In the genomic region with DNA sequence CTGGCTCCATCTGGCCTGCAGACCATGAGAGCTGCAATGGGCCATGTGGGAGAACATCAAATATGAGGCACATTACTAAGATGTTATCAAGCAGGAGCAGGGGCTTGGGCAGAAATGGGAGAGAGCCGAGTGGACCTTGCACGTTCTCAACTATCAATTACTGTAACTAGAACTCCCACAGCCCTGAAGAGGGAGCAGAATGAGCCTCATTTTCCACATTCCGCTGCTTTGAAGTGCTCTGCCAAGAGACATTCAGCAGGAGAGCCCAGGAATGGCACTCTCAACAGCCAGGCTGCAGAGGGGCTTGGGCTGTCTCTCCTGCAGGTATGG, we compare ENCODE assay signal across 21 cellular contexts.
DNase-seq lines count a peak whose midpoint lies in the region; ATAC-seq, FAIRE-seq and TF ChIP-seq lines count a peak whose summit lies in the region.
"Had no signal": no experiment of that assay in that cellular context is flagged by ENCODE, and none has a peak within 500 bp of the region (broad histone marks: within the 10 kb centered on the region; RNA-seq: fewer than 3 reads in every experiment).

No MANE protein-coding gene starts in this region.

- H4K20me1 ChIP-seq in astrocyte (ENCODE audit: insufficient read depth, low read length), result no peaks in the 10 kb centered on the region

- H3K27me3 ChIP-seq in astrocyte (ENCODE audit: insufficient read depth, low read length), result no peaks in the 10 kb centered on the region
- no peaks in the 10 kb centered on the region for H3K27me3 ChIP-seq in left lung
- H3K27me3 ChIP-seq in ovary, result no peaks in the 10 kb centered on the region

- H3K9me3 ChIP-seq in astrocyte (ENCODE audit: insufficient read depth, low read depth, low read length), result no peaks in the 10 kb centered on the region
- H3K9me3 ChIP-seq in left lung, result peaks cover 0 to 7% of the 10 kb centered on the region in 2 donors
- peaks cover 3% of the 10 kb centered on the region for H3K9me3 ChIP-seq in mucosa of descending colon
- no peaks in the 10 kb centered on the region for H3K9me3 ChIP-seq in ovary

- TF ChIP-seq EP300 in ovary (IDR thresholded peaks at IDR 0.05), result no peak

- H3K4me3 Mint-ChIP-seq in astrocyte (ENCODE audit: unreplicated experiment), result peak overlapping the region; percentile 42
- H3K4me3 Mint-ChIP-seq: B cell; CD4-positive, alpha-beta T cell had no signal

- H3K4me3 ChIP-seq in astrocyte (ENCODE audit: insufficient read depth, low read depth, low read length) (no peak overlapping the region), left lung (no peak overlapping the region), mucosa of descending colon (no peak overlapping the region), ovary (no peak overlapping the region)

- no peak for TF ChIP-seq POLR2A in ovary (IDR thresholded peaks at IDR 0.05)

- H3K4me2 ChIP-seq in astrocyte (ENCODE audit: low read length), result no peak overlapping the region

- H3K79me2 ChIP-seq in astrocyte (ENCODE audit: insufficient read depth, low read length), result no peaks in the 10 kb centered on the region

- peaks cover 2% of the 10 kb centered on the region for H3K9me3 Mint-ChIP-seq in astrocyte (ENCODE audit: unreplicated experiment)
- H3K9me3 Mint-ChIP-seq: CD4-positive, alpha-beta T cell had no signal

- H3K36me3 Mint-ChIP-seq in astrocyte (ENCODE audit: low read depth, unreplicated experiment), result peaks cover 11% of the 10 kb centered on the region

- no peaks in the 10 kb centered on the region for H3K36me3 ChIP-seq in astrocyte (ENCODE audit: insufficient read depth, low read length)
- no peaks in the 10 kb centered on the region for H3K36me3 ChIP-seq in left lung
- no peaks in the 10 kb centered on the region for H3K36me3 ChIP-seq in mucosa of descending colon (ENCODE audit: low read depth)
- no peaks in the 10 kb centered on the region for H3K36me3 ChIP-seq in ovary

- H3K27ac ChIP-seq in astrocyte (ENCODE audit: low read depth, low read length) (no peak overlapping the region), left lung (no peak overlapping the region), ovary (no peak overlapping the region)
- H3K27ac ChIP-seq: HL-60 had no signal

- intact Hi-C loops in left lung (cut with DNase I), result no loop called here
- intact Hi-C loops in mucosa of descending colon (cut with DNase I, micrococcal nuclease), result no loop called here
- intact Hi-C loops in ovary (cut with DNase I), result no loop called here

- FAIRE-seq in HTR-8/SVneo (lab: Jason Lieb, UNC) (peak; percentile 13), astrocyte (lab: Jason Lieb, UNC) (no peak)
- FAIRE-seq: A204.1, GM12892, H54 had no signal

- DNase-seq in ELF-1 (ENCODE audit: low read depth, low spot score) (peak; percentile 2), HTR-8/SVneo (ENCODE audit: insufficient read length, low spot score) (no peak), astrocyte (ENCODE audit: low read depth) (no peak), left lung (no peak), mucosa of descending colon (no peak), ovary (no peak)
- DNase-seq in central memory CD4-positive, alpha-beta T cell, result no peak
- DNase-seq: C1 segment of cervical spinal cord; Calu3; CD4-positive, alpha-beta T cell; DMS153; DMS79 treated with DMSO at 0.1 percent for 48 hours; EL; GDM1 had no signal

- H3K4me1 ChIP-seq in astrocyte (ENCODE audit: insufficient read depth, low read length), result peaks cover 5% of the 10 kb centered on the region
- no peaks in the 10 kb centered on the region for H3K4me1 ChIP-seq in left lung
- H3K4me1 ChIP-seq in mucosa of descending colon (ENCODE audit: low read depth), result no peaks in the 10 kb centered on the region
- H3K4me1 ChIP-seq in ovary (ENCODE audit: insufficient read depth), result no peaks in the 10 kb centered on the region

- no peak overlapping the region for H2AFZ ChIP-seq in astrocyte (ENCODE audit: low read depth, low read length)

- peak; percentile 65 for ATAC-seq in left lung
- ATAC-seq in mucosa of descending colon, result no peak
- no peak for ATAC-seq in GM21529 (IDR thresholded peaks at IDR 0.05; ENCODE audit: unreplicated experiment)
- ATAC-seq: HCT116 had no signal

- no peaks in the 10 kb centered on the region for H3K27me3 Mint-ChIP-seq in astrocyte (ENCODE audit: low read depth, unreplicated experiment)

- H3K4me1 Mint-ChIP-seq in astrocyte (ENCODE audit: low read depth, unreplicated experiment), result peaks cover 18% of the 10 kb centered on the region
- H3K4me1 Mint-ChIP-seq: B cell had no signal

- no peak for TF ChIP-seq CTCF in astrocyte (IDR thresholded peaks at IDR 0.05; ENCODE audit: insufficient read depth, low read depth, low read length)
- TF ChIP-seq CTCF in left lung (IDR thresholded peaks at IDR 0.05), result no peak
- no peak for TF ChIP-seq CTCF in mucosa of descending colon (IDR thresholded peaks at IDR 0.05)
- TF ChIP-seq CTCF in ovary (IDR thresholded peaks at IDR 0.05), result no peak

- no peak overlapping the region for H3K27ac Mint-ChIP-seq in astrocyte (ENCODE audit: unreplicated experiment)
- H3K27ac Mint-ChIP-seq: B cell; CD4-positive, alpha-beta T cell had no signal

- 49 to 62% (median 61%) methylated on average over 3 of the region's 3 CpGs for WGBS in ovary, 3 donors

- H3K9ac ChIP-seq in astrocyte (ENCODE audit: low read length), result no peak overlapping the region
